1 cellular context compared by ENCODE assay signal in genomic region chr3:107813066-107813465, GRCh38.
TF ChIP-seq lines count a peak whose summit lies in the region.

No MANE protein-coding gene starts in this region.

TF ChIP-seq in IMR-90, 13 proteins besides CTCF, POLR2A, EP300 and RAD21 (continued from another document):
- TF ChIP-seq SMC3 (IDR thresholded peaks at IDR 0.05; ENCODE audit: low read depth, low read length) (no peak), MXI1 (IDR thresholded peaks at IDR 0.05; ENCODE audit: borderline replicate concordance, low read depth, low read length) (no peak), CHD1 (IDR thresholded peaks at IDR 0.05; ENCODE audit: low read depth, low read length) (no peak), MAZ (IDR thresholded peaks at IDR 0.05; ENCODE audit: borderline replicate concordance, low read depth, low read length) (no peak), BHLHE40 (IDR thresholded peaks at IDR 0.05; ENCODE audit: low read depth, low read length) (no peak), RCOR1 (IDR thresholded peaks at IDR 0.05; ENCODE audit: insufficient replicate concordance, low read length) (no peak), RFX5 (IDR thresholded peaks at IDR 0.05; ENCODE audit: low read depth, low read length) (no peak), FOS (IDR thresholded peaks at IDR 0.05; ENCODE audit: low read depth, low read length) (no peak)
TF ChIP-seq in IMR-90: peak in this region for 0.
